In the genomic region with DNA sequence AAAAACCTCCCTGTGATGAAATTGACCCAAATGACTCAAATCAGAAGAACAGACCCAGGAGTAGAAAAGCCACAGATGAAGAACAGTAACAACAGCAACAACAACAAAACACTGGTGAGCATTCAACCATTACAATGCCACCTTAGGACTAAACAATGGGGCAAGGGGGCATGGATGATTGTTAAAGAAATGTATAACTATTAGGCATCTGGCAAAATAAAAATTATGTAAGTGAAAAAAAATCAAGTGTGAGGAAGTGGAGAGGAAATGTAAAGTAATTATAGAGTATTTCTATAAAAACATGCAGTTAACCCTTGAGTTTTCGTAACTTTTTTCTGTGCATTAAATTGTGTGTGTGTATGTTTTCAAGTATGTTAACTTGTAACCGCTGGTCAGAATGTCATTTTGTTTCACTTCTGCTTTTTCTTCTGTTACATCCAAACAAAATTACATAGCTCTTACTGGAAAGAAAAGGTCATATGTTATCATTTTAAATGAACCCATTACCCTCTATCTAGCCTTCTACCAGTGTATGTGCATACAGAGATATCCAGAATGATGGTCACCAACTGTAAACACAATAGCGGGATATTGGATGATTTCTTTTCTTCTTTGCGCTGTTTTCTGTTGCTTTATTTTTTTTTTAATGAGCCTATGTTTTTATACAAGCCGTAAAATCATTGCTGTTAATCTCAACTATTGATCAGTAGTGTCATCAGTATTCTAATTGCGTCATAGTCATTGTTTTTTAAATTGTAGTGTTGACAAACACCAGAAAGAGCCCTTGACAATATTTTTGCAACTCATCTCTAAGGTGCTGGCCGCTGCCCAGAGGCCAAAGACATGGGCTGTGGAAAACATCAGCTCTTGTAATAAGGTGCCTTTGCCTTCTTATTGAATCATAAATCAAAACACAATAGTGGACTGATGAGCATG, we compare ENCODE assay signal across 10 cellular contexts.
DNase-seq lines count a peak whose midpoint lies in the region; ATAC-seq and TF ChIP-seq lines count a peak whose summit lies in the region.
"Had no signal": no experiment of that assay in that cellular context is flagged by ENCODE, and none has a peak within 500 bp of the region (broad histone marks: within the 10 kb centered on the region; RNA-seq: fewer than 3 reads in every experiment).

No MANE protein-coding gene starts in this region.

- 93 to 94% methylated on average over 7 of the region's 7 CpGs for WGBS in lower leg skin, 2 donors

- H3K36me3 Mint-ChIP-seq in natural killer cell: peaks cover 7% of the 10 kb centered on the region
- no peaks in the 10 kb centered on the region for H3K36me3 Mint-ChIP-seq in mesothelial cell of epicardium

- H3K27ac Mint-ChIP-seq in natural killer cell: peak overlapping the region; percentile 30 to 60
- H3K27ac Mint-ChIP-seq in mesothelial cell of epicardium: no peak overlapping the region

- H3K27me3 Mint-ChIP-seq in natural killer cell (ENCODE audit: low read depth in 2 of 2) (peaks cover 0 to 3% of the 10 kb centered on the region in 2 donors), mesothelial cell of epicardium (ENCODE audit: low read depth) (no peaks in the 10 kb centered on the region)

- DNase-seq in NOMO-1 treated with dmso at 0.1 percent for 144 hours (lab: John Stamatoyannopoulos, UW; ENCODE audit: unreplicated experiment): peak; percentile 58
- no peak for DNase-seq in natural killer cell
- no peak for DNase-seq in lower leg skin (ENCODE audit: low spot score in 2 of 2)
- DNase-seq in H7: no peak
- DNase-seq in activated CD4-positive, alpha-beta T cell treated with anti-CD3 and anti-CD28 coated beads for 1 hour: no peak
- DNase-seq in mesothelial cell of epicardium (ENCODE audit: low spot score in 2 of 2, unreplicated experiment in 2 of 2): no peak
- DNase-seq: mammary epithelial cell; stimulated activated naive CD4-positive, alpha-beta T cell treated with Interleukin-2 at 50 U/mL for 16 hours had no signal

- no peak overlapping the region for H3K4me3 Mint-ChIP-seq in natural killer cell
- no peak overlapping the region for H3K4me3 Mint-ChIP-seq in mesothelial cell of epicardium

- no peaks in the 10 kb centered on the region for H3K36me3 ChIP-seq in H7 (replicated peaks; ENCODE audit: control insufficient read depth, insufficient read depth, low read length)

- no peak for TF ChIP-seq CTCF in natural killer cell (IDR thresholded peaks at IDR 0.05)
- no peak for TF ChIP-seq CTCF in lower leg skin (IDR thresholded peaks at IDR 0.05)
- no peak for TF ChIP-seq CTCF in mesothelial cell of epicardium (IDR thresholded peaks at IDR 0.05; ENCODE audit: unreplicated experiment)

- TF ChIP-seq POLR2A in lower leg skin (IDR thresholded peaks at IDR 0.05): no peak

- intact Hi-C loops in natural killer cell (cut with micrococcal nuclease) (no loop called here), lower leg skin (cut with DNase I; ENCODE audit: low total_unique reads) (no loop called here)

- H3K9me3 Mint-ChIP-seq in natural killer cell (no peaks in the 10 kb centered on the region), mesothelial cell of epicardium (peaks cover 4% of the 10 kb centered on the region)

- H3K4me1 Mint-ChIP-seq in natural killer cell (peaks cover 41 to 49% of the 10 kb centered on the region in 2 donors), mesothelial cell of epicardium (peaks cover 7% of the 10 kb centered on the region)

- no peaks in the 10 kb centered on the region for H3K27me3 ChIP-seq in H7 (ENCODE audit: control insufficient read depth, insufficient read depth, low read length)

- peak; percentile 80 for ATAC-seq in GM19025 (IDR thresholded peaks at IDR 0.05; ENCODE audit: low read depth, unreplicated experiment)
- peak; percentile 74 for ATAC-seq in HG02840 (IDR thresholded peaks at IDR 0.05; ENCODE audit: low FRiP score, unreplicated experiment)
- ATAC-seq in natural killer cell: no peak

- no peak overlapping the region for H3K4me3 ChIP-seq in lower leg skin (ENCODE audit: low read depth, poor library complexity, severe bottlenecking)
- no peak overlapping the region for H3K4me3 ChIP-seq in H7 (ENCODE audit: insufficient read depth, low read depth, low read length)

Comparison
In these comparisons a context has a peak if more than half of its experiments do, and no peak if none do; other contexts are left out.
1. ATAC-seq: peak in GM19025 (single experiment) and HG02840 (single experiment); none in natural killer cell (0 of 3).